Comparison of ENCODE assay signal across 28 cellular contexts in the genomic region with DNA sequence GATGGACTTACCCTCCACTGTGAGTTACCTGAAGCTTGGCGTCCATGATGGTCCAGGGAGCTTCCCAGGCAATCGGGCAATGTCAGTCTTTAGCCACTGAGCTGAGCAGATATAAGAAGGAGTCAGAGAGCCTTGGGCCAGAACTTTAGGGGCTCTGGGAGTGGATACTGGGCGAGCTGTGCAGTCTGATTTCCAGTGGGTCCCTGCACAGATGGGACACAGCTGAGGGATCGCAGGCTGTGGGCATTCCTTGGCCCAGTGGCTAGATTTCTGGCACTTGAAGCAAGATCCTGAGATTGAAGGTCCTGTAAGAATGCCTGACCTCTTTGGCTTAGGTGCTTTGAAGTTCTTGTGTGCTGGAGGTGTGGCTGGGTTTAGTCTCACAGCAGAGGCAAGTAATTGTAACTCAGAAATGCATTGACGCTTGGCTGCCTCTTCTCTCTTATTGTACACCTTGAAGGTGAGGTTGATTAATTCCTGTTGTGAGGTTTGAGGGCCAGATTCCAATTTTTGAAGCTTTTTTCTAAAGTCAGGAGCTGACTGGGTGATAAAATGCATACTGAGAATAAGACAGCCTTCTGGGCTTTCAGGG.
"Had no signal": no experiment of that assay in that cellular context is flagged by ENCODE, and none has a peak within 500 bp of the region (broad histone marks: within the 10 kb centered on the region; RNA-seq: fewer than 3 reads in every experiment).

No MANE protein-coding gene starts in this region.

- H3K4me1 Mint-ChIP-seq: mesothelial cell of epicardium; naive B cell; neural crest cell; stimulated activated naive B cell treated with anti-CD40 and anti-IgM and Interleukin-4, amounts not matched to agents 10 μg/mL and 1 μg/mL and 100 μg/mL, for 72 hours had no signal

- H3K27me3 Mint-ChIP-seq: naive B cell; natural killer cell treated with Interleukin-12 subunit alpha and Interleukin-12 subunit beta and Interleukin-15 and Interleukin-18, amount 100 ng/mL, for 72 hours; stimulated activated naive B cell treated with anti-CD40 and anti-IgM and Interleukin-4, amounts not matched to agents 10 μg/mL and 1 μg/mL and 100 μg/mL, for 72 hours; stimulated activated naive CD8-positive, alpha-beta T cell treated with anti-CD3 and anti-CD28 coated beads, Interleukin-15, Interleukin-2, amounts not matched to agents 100 ng/mL and 50 ng/mL, for 24 hours had no signal

- ATAC-seq: esophagus mucosa; foreskin keratinocyte; gastroesophageal sphincter; left ventricle myocardium superior; mucosa of descending colon; natural killer cell treated with Interleukin-12 subunit alpha and Interleukin-12 subunit beta and Interleukin-15 and Interleukin-18, amount 100 ng/mL, for 72 hours; psoas muscle; right lobe of liver; stimulated activated naive B cell treated with anti-CD40 and anti-IgM and Interleukin-4, amounts not matched to agents 10 μg/mL and 1 μg/mL and 100 μg/mL, for 72 hours; upper lobe of right lung had no signal

- H3K4me3 Mint-ChIP-seq: mesothelial cell of epicardium; naive B cell; natural killer cell treated with Interleukin-12 subunit alpha and Interleukin-12 subunit beta and Interleukin-15 and Interleukin-18, amount 100 ng/mL, for 72 hours; neural crest cell; stimulated activated naive B cell treated with anti-CD40 and anti-IgM and Interleukin-4, amounts not matched to agents 10 μg/mL and 1 μg/mL and 100 μg/mL, for 72 hours; stimulated activated naive CD8-positive, alpha-beta T cell treated with anti-CD3 and anti-CD28 coated beads, Interleukin-15, Interleukin-2, amounts not matched to agents 100 ng/mL and 50 ng/mL, for 24 hours had no signal

- H3K27ac Mint-ChIP-seq: immature natural killer cell; mesothelial cell of epicardium; naive B cell; natural killer cell treated with Interleukin-12 subunit alpha and Interleukin-12 subunit beta and Interleukin-15 and Interleukin-18, amount 100 ng/mL, for 72 hours; stimulated activated naive B cell treated with anti-CD40 and anti-IgM and Interleukin-4, amounts not matched to agents 10 μg/mL and 1 μg/mL and 100 μg/mL, for 72 hours; stimulated activated naive CD8-positive, alpha-beta T cell treated with anti-CD3 and anti-CD28 coated beads, Interleukin-15, Interleukin-2, amounts not matched to agents 100 ng/mL and 50 ng/mL, for 24 hours had no signal

- H3K4me3 ChIP-seq: dorsolateral prefrontal cortex, gastroesophageal sphincter, mucosa of descending colon, psoas muscle, right lobe of liver, thoracic aorta, tibial nerve, upper lobe of right lung, uterus had no signal

- DNase-seq: cerebellar nuclear complex; dorsolateral prefrontal cortex; effector CD4-positive, alpha-beta T cell; foreskin keratinocyte; glutamatergic neuron; hypothalamus; immature natural killer cell; left ventricle myocardium superior; mesenchymal stem cell; mucosa of descending colon; naive B cell; psoas muscle; retina; right lobe of liver; small intestine; stimulated activated CD4-positive, alpha-beta T cell treated with anti-CD3 and anti-CD28 coated beads, Interleukin-15, amount 100 ng/mL, for 24 hours; stimulated activated CD4-positive, alpha-beta T cell treated with anti-CD3 and anti-CD28 coated beads, Interleukin-2, amount 100 ng/mL, for 48 hours; stimulated activated naive B cell treated with anti-CD40 and anti-IgM and Interleukin-4, amounts not matched to agents 10 μg/mL and 1 μg/mL and 100 μg/mL, for 72 hours; upper lobe of right lung; uterus had no signal
